8 cellular contexts compared by ENCODE assay signal in genomic region chr1:67052741-67053534, GRCh38. TPM values are rescaled to one million over a fixed set of nuclear protein-coding genes. Genes with fewer than 3 reads are reported as not detected.
DNase-seq lines count a peak whose midpoint lies in the region; ATAC-seq, FAIRE-seq and TF ChIP-seq lines count a peak whose summit lies in the region.

No MANE protein-coding gene starts in this region.

- no peak for TF ChIP-seq CTCF in kidney (IDR thresholded peaks at IDR 0.05; ENCODE audit: borderline replicate concordance, extremely low read depth, insufficient read depth)

- no peak for FAIRE-seq in kidney (lab: Jason Lieb, UNC)

- ATAC-seq in GM19395 (IDR thresholded peaks at IDR 0.05; ENCODE audit: unreplicated experiment) (peak; percentile 40), HG03457 (IDR thresholded peaks at IDR 0.05; ENCODE audit: unreplicated experiment) (peak; percentile 24), SK-N-SH treated with all-trans-retinoic acid at 6 μM for 48 hours (peak; percentile 51)

- H3K27ac ChIP-seq in kidney (ENCODE audit: low read depth in 2 of 2, low read length in 2 of 2), result peak overlapping the region; percentile 49 to 94

- H3K9ac ChIP-seq in kidney (ENCODE audit: low read length in 2 of 2), result peak overlapping the region; percentile 71 to 93

- intact Hi-C loops in kidney (cut with DNase I), result no loop called here

- peaks cover 2 to 8% of the 10 kb centered on the region in 2 donors for H3K36me3 ChIP-seq in kidney (ENCODE audit: control insufficient read depth in 1 of 2, insufficient read depth in 2 of 2, low read length in 2 of 2)

- peak overlapping the region; percentile 83 to 96 for H3K4me3 ChIP-seq in kidney (ENCODE audit: low read length in 2 of 2)

- peak; percentile 29 for DNase-seq in COLO829 (ENCODE audit: low spot score)
- peak; percentile 44 for DNase-seq in cerebellar cortex (ENCODE audit: low spot score)
- DNase-seq in kidney, result peak; percentile 77
- DNase-seq in stimulated activated CD4-positive, alpha-beta T cell treated with anti-CD3 and anti-CD28 coated beads, Interleukin-15, amount 100 ng/mL, for 24 hours, result peak; percentile 20
- DNase-seq in NCI-H1694 treated with DMSO at 0.1 percent for 48 hours (lab: John Stamatoyannopoulos, UW), result no peak

- no peaks in the 10 kb centered on the region for H3K9me3 ChIP-seq in kidney (ENCODE audit: control insufficient read depth in 1 of 2, low read length in 2 of 2)

- H3K4me1 ChIP-seq in kidney (ENCODE audit: control insufficient read depth in 1 of 2, insufficient read depth in 1 of 2, low read depth in 1 of 2, low read length in 2 of 2), result peaks cover 0 to 5% of the 10 kb centered on the region in 2 donors

TF ChIP-seq in SK-N-SH treated with all-trans-retinoic acid at 6 μM for 48 hours, 23 proteins besides CTCF, POLR2A, EP300 and RAD21:
- TF ChIP-seq ZNF8 (CRISPR knock-in tag; IDR thresholded peaks at IDR 0.05) (no peak), TCF4 (CRISPR knock-in tag; IDR thresholded peaks at IDR 0.05; ENCODE audit: borderline replicate concordance) (no peak), ZFP3 (CRISPR knock-in tag; IDR thresholded peaks at IDR 0.05) (no peak), ZNF70 (CRISPR knock-in tag; IDR thresholded peaks at IDR 0.05) (no peak), ZFP30 (CRISPR knock-in tag; IDR thresholded peaks at IDR 0.05) (no peak), ARNTL (CRISPR knock-in tag; IDR thresholded peaks at IDR 0.05; ENCODE audit: borderline replicate concordance, low read depth) (no peak)

RNA-seq across cellular contexts. Expression of gene SLC35D1, which starts 1.0 kb away (rescaled TPM):
- total RNA-seq in kidney, result 11.8 TPM
- polyA plus RNA-seq in kidney (ENCODE audit: insufficient read depth, low read depth, low replicate concordance), result 5.7 TPM
